ENCODE assay signal across 8 cellular contexts in genomic region chr17:5486206-5487124, GRCh38. TPM values are rescaled to one million over a fixed set of nuclear protein-coding genes. Genes with fewer than 3 reads are reported as not detected.
DNase-seq lines count a peak whose midpoint lies in the region; ATAC-seq, FAIRE-seq and TF ChIP-seq lines count a peak whose summit lies in the region.

A gene with protein sequence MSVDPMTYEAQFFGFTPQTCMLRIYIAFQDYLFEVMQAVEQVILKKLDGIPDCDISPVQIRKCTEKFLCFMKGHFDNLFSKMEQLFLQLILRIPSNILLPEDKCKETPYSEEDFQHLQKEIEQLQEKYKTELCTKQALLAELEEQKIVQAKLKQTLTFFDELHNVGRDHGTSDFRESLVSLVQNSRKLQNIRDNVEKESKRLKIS (plus strand): TSS chr17:5486566. CDS start chr17:5488863, 2,297 bp downstream.

- H3K4me1 ChIP-seq in ACC112 (ENCODE audit: control insufficient read depth, insufficient read depth, low read length, unreplicated experiment), result peaks cover 18% of the 10 kb centered on the region
- peaks cover 8% of the 10 kb centered on the region for H3K4me1 ChIP-seq in mammary epithelial cell (ENCODE audit: insufficient read depth, low read length)
- H3K4me1 ChIP-seq in iPS-20b (ENCODE audit: insufficient read depth, low read length), result peaks cover 2% of the 10 kb centered on the region; the same call in 1 of the 2 replicates
- peaks cover 4% of the 10 kb centered on the region in 2 donors for H3K4me1 ChIP-seq in small intestine (ENCODE audit: control insufficient read depth in 2 of 2, insufficient read depth in 1 of 2, low read depth in 1 of 2, low read length in 1 of 2)

- no peak for FAIRE-seq in small intestine (lab: Jason Lieb, UNC)

- TF ChIP-seq CTCF in WERI-Rb-1 (IDR thresholded peaks at IDR 0.05; ENCODE audit: low read depth, low read length) (no peak), mammary epithelial cell (conservative IDR thresholded peaks at IDR 0.05 in 1 of 2, IDR thresholded peaks at IDR 0.05 in 1 of 2; ENCODE audit: extremely low read depth in 1 of 2, insufficient read depth in 1 of 2, low read depth in 1 of 2, low read length in 2 of 2) (no peak)

- peak; percentile 78 for ATAC-seq in GM18873 (IDR thresholded peaks at IDR 0.05; ENCODE audit: low FRiP score, unreplicated experiment)
- peak; percentile 82 for ATAC-seq in HG03139 (IDR thresholded peaks at IDR 0.05; ENCODE audit: unreplicated experiment)

- intact Hi-C loops in mammary epithelial cell (cut with micrococcal nuclease), result loop anchor here (1.0 kb wide), 2 partner anchors 17 to 98 kb away; partner anchors contain the start of gene NLRP1

- peaks cover 45% of the 10 kb centered on the region for H3K36me3 ChIP-seq in ACC112 (ENCODE audit: insufficient read depth, low read length)
- H3K36me3 ChIP-seq in WERI-Rb-1, result peaks cover 82% of the 10 kb centered on the region
- peaks cover 20% of the 10 kb centered on the region for H3K36me3 ChIP-seq in mammary epithelial cell (ENCODE audit: insufficient read depth, low read length)
- H3K36me3 ChIP-seq in iPS-20b (ENCODE audit: insufficient read depth, low read depth, low read length), result peaks cover 68% of the 10 kb centered on the region
- peaks cover 4 to 9% of the 10 kb centered on the region in 2 donors for H3K36me3 ChIP-seq in small intestine (ENCODE audit: control insufficient read depth in 2 of 2, insufficient read depth in 2 of 2, low read length in 2 of 2)

- in situ Hi-C loops in mammary epithelial cell (cut with MboI; ENCODE audit: low sequenced_read_pairs in 2 of 2), result no loop called here

- peak within 1 kb of the TSS; percentile 96 for H2AFZ ChIP-seq in ACC112 (ENCODE audit: low read length, unreplicated experiment)
- peak within 1 kb of the TSS; percentile 94 for H2AFZ ChIP-seq in mammary epithelial cell (ENCODE audit: low read depth, low read length)

- DNase-seq in NCI-H2227 (lab: John Stamatoyannopoulos, UW; ENCODE audit: unreplicated experiment) (peak; percentile 96), WERI-Rb-1 (peak; percentile 99), mammary epithelial cell (peak; percentile 99), small intestine (peak; percentile 100)

- H3K9ac ChIP-seq in mammary epithelial cell (ENCODE audit: insufficient read depth, low read length) (peak within 1 kb of the TSS; percentile 93), iPS-20b (ENCODE audit: low read depth, low read length) (peak within 1 kb of the TSS; percentile 97)

- H3K27ac ChIP-seq in ACC112 (ENCODE audit: low read depth, low read length) (peak within 1 kb of the TSS; percentile 100), WERI-Rb-1 (peak within 1 kb of the TSS; percentile 98), mammary epithelial cell (ENCODE audit: insufficient read depth, low read depth, low read length) (peak within 1 kb of the TSS; percentile 94), iPS-20b (ENCODE audit: low read length) (peak within 1 kb of the TSS; percentile 74), small intestine (ENCODE audit: low read depth in 1 of 2, low read length in 1 of 2) (peak within 1 kb of the TSS; percentile 98 to 100)

- H3K4me2 ChIP-seq in mammary epithelial cell (ENCODE audit: insufficient read depth, low read depth, low read length), result peak within 1 kb of the TSS; percentile 93

- WGBS in mammary epithelial cell (ENCODE audit: low coverage, missing lambda C conversion rate), result under 1% methylated on average over 29 of the region's 77 CpGs
- 0% methylated on average over 74 to 77 of the region's 77 CpGs for WGBS in small intestine, 3 donors

- TSS peak; percentile 59 for BruUV-seq in mammary epithelial cell (replicated peaks; lab: Mats Ljungman, UMichigan)

- CTCF ChIA-PET in mammary epithelial cell (lab: Charles Lee; ENCODE audit: low non-redundant PET), result no interaction called here

- no peaks in the 10 kb centered on the region for H4K20me1 ChIP-seq in mammary epithelial cell (ENCODE audit: insufficient read depth, low read length)

- H3K4me3 ChIP-seq in ACC112 (ENCODE audit: low read depth, low read length) (peak within 1 kb of the TSS; percentile 92), WERI-Rb-1 (ENCODE audit: low read depth, low read length) (peak within 1 kb of the TSS; percentile 64), mammary epithelial cell (replicated peaks in 1 of 3; ENCODE audit: insufficient read depth in 1 of 3, low read depth in 2 of 3, low read length in 3 of 3) (peak within 1 kb of the TSS; percentile 74 to 79 (median 79)), iPS-20b (ENCODE audit: low read length) (peak within 1 kb of the TSS; percentile 92), small intestine (ENCODE audit: low read depth in 1 of 2, low read length in 2 of 2) (peak within 1 kb of the TSS; percentile 84 to 94)

- no peaks in the 10 kb centered on the region for H3K9me3 ChIP-seq in WERI-Rb-1 (ENCODE audit: severe bottlenecking)
- H3K9me3 ChIP-seq in mammary epithelial cell (replicated peaks; ENCODE audit: insufficient read depth, low read length), result no peaks in the 10 kb centered on the region
- no peaks in the 10 kb centered on the region for H3K9me3 ChIP-seq in iPS-20b (ENCODE audit: insufficient read depth, low read depth, low read length)
- H3K9me3 ChIP-seq in small intestine (ENCODE audit: control insufficient read depth, low read depth), result no peaks in the 10 kb centered on the region

- peaks cover 60% of the 10 kb centered on the region for H3K79me2 ChIP-seq in ACC112 (ENCODE audit: control insufficient read depth, insufficient read depth, low read length, unreplicated experiment)
- H3K79me2 ChIP-seq in mammary epithelial cell (ENCODE audit: insufficient read depth, low read length), result peaks cover 71% of the 10 kb centered on the region

- dilution Hi-C loops in mammary epithelial cell (cut with HindIII; ENCODE audit: low sequenced_read_pairs), result no loop called here

- H3K27me3 ChIP-seq in ACC112 (ENCODE audit: insufficient read depth, low read length) (no peaks in the 10 kb centered on the region), WERI-Rb-1 (ENCODE audit: insufficient read depth, low read depth, severe bottlenecking) (no peaks in the 10 kb centered on the region), mammary epithelial cell (ENCODE audit: insufficient read depth, low read length) (no peaks in the 10 kb centered on the region), iPS-20b (ENCODE audit: insufficient read depth, low read length) (no peaks in the 10 kb centered on the region), small intestine (ENCODE audit: control insufficient read depth in 2 of 2, insufficient read depth in 2 of 2, low read length in 2 of 2) (no peaks in the 10 kb centered on the region)

RNA-seq across cellular contexts. Expression of the gene that starts here (rescaled TPM):
- 10 to 100 TPM in 1 of 2 donors, 1 to 10 TPM in 1; 9.7 to 17.5 TPM for total RNA-seq in mammary epithelial cell
- 9.4 TPM for polyA plus RNA-seq in mammary epithelial cell
- 2.4 TPM for polyA minus RNA-seq in mammary epithelial cell
- polyA plus RNA-seq in small intestine, result 10 to 100 TPM in 2 of 3 donors, 1 to 10 TPM in 1; 7.6 to 11.4 (median 11.1) TPM

Comparison
In these comparisons a context has a peak if more than half of its experiments do, and no peak if none do; other contexts are left out.
1. Peak in every context shown above with its lines: DNase-seq, ATAC-seq, H3K4me3 ChIP-seq and H3K27ac ChIP-seq.